Comparison of ENCODE assay signal across 13 cellular contexts in the genomic region with DNA sequence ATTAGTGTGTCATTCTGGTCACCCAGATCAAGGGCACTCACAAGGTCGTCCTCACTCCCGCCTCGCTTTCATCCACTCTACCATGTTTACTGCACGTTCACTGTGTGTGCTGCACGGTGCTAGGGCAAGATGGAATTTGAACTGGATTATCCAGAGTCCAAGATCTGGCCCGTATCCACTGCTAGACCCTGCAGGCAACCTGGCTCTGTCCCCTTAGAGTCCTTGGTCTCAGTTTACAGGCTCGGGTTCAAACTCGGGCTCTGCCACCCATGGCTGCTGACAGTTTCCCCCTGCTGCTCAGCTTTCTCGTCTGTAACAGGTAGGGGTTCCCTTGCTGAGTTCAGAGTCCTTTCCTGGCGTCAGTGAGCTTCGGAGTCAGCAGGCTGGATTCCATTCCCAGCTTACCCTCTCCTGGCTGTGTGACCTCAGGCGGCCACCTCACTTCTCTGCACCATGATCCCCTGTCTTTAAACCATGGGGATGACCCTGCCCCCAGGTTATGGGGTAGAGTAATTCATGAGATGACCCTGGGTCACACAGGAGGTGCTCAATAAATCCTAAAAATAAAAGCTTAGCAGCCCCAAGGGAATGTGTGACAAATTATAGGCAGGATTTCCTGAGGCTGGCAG.
"Had no signal": no experiment of that assay in that cellular context is flagged by ENCODE, and none has a peak within 500 bp of the region (broad histone marks: within the 10 kb centered on the region; RNA-seq: fewer than 3 reads in every experiment).

No MANE protein-coding gene starts in this region.

- H3K27ac ChIP-seq: pancreas, suprapubic skin, upper lobe of right lung had no signal

- H3K36me3 ChIP-seq: pancreas, suprapubic skin, upper lobe of right lung had no signal

- H3K4me3 ChIP-seq: pancreas, suprapubic skin, upper lobe of right lung had no signal

- H3K27me3 ChIP-seq: pancreas, suprapubic skin, upper lobe of right lung had no signal

- H3K9me3 ChIP-seq: pancreas, suprapubic skin, upper lobe of right lung had no signal

- ATAC-seq: activated naive CD4-positive, alpha-beta T cell treated with anti-CD3 and anti-CD28 coated beads, Interleukin-2, amount 50 U/mL, for 72 hours; activated T-cell treated with anti-CD3 and anti-CD28 coated beads, Interleukin-2, amount 50 U/mL, for 4 hours; esophagus mucosa; pancreas; upper lobe of right lung had no signal

- DNase-seq: activated CD4-positive, alpha-beta T cell treated with anti-CD3 and anti-CD28 coated beads, Interleukin-2, amount 50 U/mL, for 1 hour; activated effector memory CD4-positive, alpha-beta T cell treated with anti-CD3 and anti-CD28 coated beads, Interleukin-2, amount 50 U/mL, for 16 hours; activated T-cell treated with anti-CD3 and anti-CD28 coated beads, Interleukin-2, amount 50 U/mL, for 4 hours; amygdala; endodermal cell; pancreas; stimulated activated CD4-positive, alpha-beta T cell treated with anti-CD3 and anti-CD28 coated beads, Interleukin-12 subunit alpha, Interleukin-12 subunit beta, amount 100 ng/mL, for 4 hours; stimulated activated CD4-positive, alpha-beta T cell treated with anti-CD3 and anti-CD28 coated beads, Interleukin-2, amount 100 ng/mL, for 48 hours; stimulated activated naive CD4-positive, alpha-beta T cell treated with Interleukin-2 at 50 U/mL for 16 hours had no signal

- H3K4me1 ChIP-seq: pancreas had no signal
